Comparison of ENCODE assay signal across 18 cellular contexts in genomic region chr5:35269006-35269405, GRCh38.
"Had no signal": no experiment of that assay in that cellular context is flagged by ENCODE, and none has a peak within 500 bp of the region (broad histone marks: within the 10 kb centered on the region; RNA-seq: fewer than 3 reads in every experiment).

No MANE protein-coding gene starts in this region.

- H3K9me3 ChIP-seq: esophagus squamous epithelium, gastroesophageal sphincter, left lung, lower lobe of right lung, ovary, tibial artery, upper lobe of right lung, vagina had no signal

- H3K27me3 ChIP-seq: esophagus squamous epithelium, gastroesophageal sphincter, left lung, neural progenitor cell, ovary, tibial artery, upper lobe of right lung, vagina had no signal

- H3K36me3 ChIP-seq: esophagus squamous epithelium, gastroesophageal sphincter, left lung, lower lobe of right lung, neural progenitor cell, ovary, tibial artery, upper lobe of right lung, vagina had no signal

- H3K4me3 ChIP-seq: esophagus squamous epithelium, gastroesophageal sphincter, left lung, lower lobe of right lung, neural progenitor cell, ovary, tibial artery, upper lobe of right lung, vagina had no signal

- H3K4me2 ChIP-seq: neural progenitor cell had no signal

- H3K9ac ChIP-seq: neural progenitor cell had no signal

- H2AFZ ChIP-seq: neural progenitor cell had no signal

- DNase-seq: esophagus squamous epithelium; foreskin fibroblast; glutamatergic neuron; islet precursor cell; left lung; lower lobe of right lung; natural killer cell; nucleus accumbens; ovary; right cardiac atrium; stimulated activated CD4-positive, alpha-beta T cell treated with anti-CD3 and anti-CD28 coated beads, Interleukin-4, amount 100 ng/mL, for 1 hour; stimulated activated CD8-positive, alpha-beta memory T cell treated with anti-CD3 and anti-CD28 coated beads, Interleukin-4, amount 100 ng/mL, for 48 hours; tibial artery; upper lobe of right lung had no signal

- H3K4me1 ChIP-seq: esophagus squamous epithelium, gastroesophageal sphincter, left lung, lower lobe of right lung, neural progenitor cell, tibial artery, upper lobe of right lung, vagina had no signal

- ATAC-seq: gastroesophageal sphincter; left lung; lower lobe of right lung; natural killer cell; right cardiac atrium; stimulated activated memory B cell treated with anti-CD40 and anti-IgM and Interleukin-4, amounts not matched to agents 10 μg/mL and 1 μg/mL and 100 μg/mL, for 72 hours; upper lobe of right lung had no signal

- H3K27ac ChIP-seq: esophagus squamous epithelium, gastroesophageal sphincter, left lung, lower lobe of right lung, neural progenitor cell, ovary, tibial artery, upper lobe of right lung, vagina had no signal
